Comparison of ENCODE assay signal across 1 cellular context in genomic region chr5:141596867-141597266, GRCh38.
TF ChIP-seq lines count a peak whose summit lies in the region.

No MANE protein-coding gene starts in this region.

TF ChIP-seq in K562, 482 proteins besides CTCF, POLR2A, EP300 and RAD21:
- TF ChIP-seq ZNF354B (CRISPR knock-in tag; IDR thresholded peaks at IDR 0.05): no peak
- TF ChIP-seq ZNF436 (CRISPR knock-in tag; IDR thresholded peaks at IDR 0.05): no peak
- TF ChIP-seq L3MBTL2 (IDR thresholded peaks at IDR 0.05): no peak
- no peak for TF ChIP-seq ZNF76 (CRISPR knock-in tag; IDR thresholded peaks at IDR 0.05; ENCODE audit: borderline replicate concordance)
- TF ChIP-seq TBL1XR1 (IDR thresholded peaks at IDR 0.05; ENCODE audit: low read length in 2 of 2): no peak
- no peak for TF ChIP-seq PBX2 (CRISPR knock-in tag; IDR thresholded peaks at IDR 0.05; ENCODE audit: low read depth)
- TF ChIP-seq PBX2 (tag; conservative IDR thresholded peaks at IDR 0.05; ENCODE audit: low read depth): no peak
- TF ChIP-seq FOXA1 (IDR thresholded peaks at IDR 0.05; ENCODE audit: borderline replicate concordance): no peak
- no peak for TF ChIP-seq E2F1 (CRISPR knock-in tag; IDR thresholded peaks at IDR 0.05)
- TF ChIP-seq ZNF217 (CRISPR knock-in tag; IDR thresholded peaks at IDR 0.05): no peak
- TF ChIP-seq RBM25 (IDR thresholded peaks at IDR 0.05; ENCODE audit: low read depth, low read length, severe bottlenecking): no peak
- TF ChIP-seq TAL1 (IDR thresholded peaks at IDR 0.05): no peak
- no peak for TF ChIP-seq TRIM25 (IDR thresholded peaks at IDR 0.05; ENCODE audit: borderline replicate concordance)
- no peak for TF ChIP-seq ZC3H8 (IDR thresholded peaks at IDR 0.05)
- TF ChIP-seq CBX2 (IDR thresholded peaks at IDR 0.05; ENCODE audit: insufficient read depth, low read length, poor library complexity, severe bottlenecking): no peak
- no peak for TF ChIP-seq CHD4 (IDR thresholded peaks at IDR 0.05; ENCODE audit: insufficient read depth, insufficient replicate concordance, low read depth, low read length, poor library complexity, severe bottlenecking)
- TF ChIP-seq MEF2A (IDR thresholded peaks at IDR 0.05; ENCODE audit: control insufficient read depth, low read depth, low read length): no peak
- TF ChIP-seq ATF7 (IDR thresholded peaks at IDR 0.05): no peak
- TF ChIP-seq CREB5 (CRISPR knock-in tag; IDR thresholded peaks at IDR 0.05): no peak
